Comparison of ENCODE assay signal across 13 cellular contexts in the genomic region with DNA sequence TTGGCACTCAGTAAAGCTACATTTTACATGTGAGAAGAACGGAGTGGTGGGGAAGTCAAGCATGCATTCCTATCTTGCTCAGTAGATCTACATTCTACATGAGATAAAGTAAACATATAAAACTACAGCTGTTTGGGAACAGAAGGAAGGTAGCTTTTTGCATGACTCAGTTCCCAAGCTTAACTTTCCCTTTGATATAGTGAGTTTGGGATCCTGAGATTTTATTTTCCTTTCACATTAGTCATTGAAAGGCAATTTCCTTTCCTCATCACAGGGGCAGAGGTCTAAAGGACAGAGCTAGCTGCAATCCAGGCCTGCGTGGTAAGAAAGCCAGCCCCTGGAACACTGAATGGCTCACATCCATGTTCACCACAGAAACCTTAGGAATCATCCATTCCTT.
DNase-seq lines count a peak whose midpoint lies in the region; ATAC-seq and TF ChIP-seq lines count a peak whose summit lies in the region.
"Had no signal": no experiment of that assay in that cellular context is flagged by ENCODE, and none has a peak within 500 bp of the region (broad histone marks: within the 10 kb centered on the region; RNA-seq: fewer than 3 reads in every experiment).

No MANE protein-coding gene starts in this region.

- CTCF ChIA-PET in RWPE1 (lab: Yijun Ruan, JAX): no interaction called here
- CTCF ChIA-PET in CD4-positive, alpha-beta T cell (lab: Charles Lee): no interaction called here

- H3K27ac Mint-ChIP-seq in CD4-positive, alpha-beta T cell: no peak overlapping the region

- H3K4me1 Mint-ChIP-seq in CD4-positive, alpha-beta T cell (ENCODE audit: low read depth): no peaks in the 10 kb centered on the region

- TF ChIP-seq CTCF in RWPE1 (conservative IDR thresholded peaks at IDR 0.05; ENCODE audit: low read depth): no peak
- TF ChIP-seq CTCF in CD4-positive, alpha-beta T cell (IDR thresholded peaks at IDR 0.05): no peak

- no peak overlapping the region for H3K4me3 Mint-ChIP-seq in CD4-positive, alpha-beta T cell

- intact Hi-C loops in CD4-positive, alpha-beta T cell (cut with DNase I, micrococcal nuclease): no loop called here

- POLR2A ChIA-PET in RWPE1 (lab: Yijun Ruan, JAX; ENCODE audit: low non-redundant PET): no interaction called here
- POLR2A ChIA-PET in CD4-positive, alpha-beta T cell (lab: Charles Lee): no interaction called here

- DNase-seq in GM03348 (ENCODE audit: low spot score) (peak; percentile 83), RWPE1 (ENCODE audit: low spot score) (peak; percentile 42), epithelial cell of prostate (ENCODE audit: low read depth, low spot score) (peak; percentile 37), renal cortical epithelial cell (ENCODE audit: low read depth) (peak; percentile 95)
- DNase-seq in CD4-positive, alpha-beta T cell: no peak
- DNase-seq: activated CD4-positive, alpha-beta T cell treated with anti-CD3 and anti-CD28 coated beads, Interleukin-2, amount 50 U/mL, for 4 hours; activated naive CD4-positive, alpha-beta T cell treated with Interleukin-2 at 50 U/mL for 16 hours; NCI-H446; stimulated activated CD4-positive, alpha-beta T cell treated with anti-CD3 and anti-CD28 coated beads, Interleukin-4, amount 100 ng/mL, for 24 hours had no signal

- no peaks in the 10 kb centered on the region for H3K9me3 ChIP-seq in CD4-positive, alpha-beta T cell (ENCODE audit: control insufficient read depth, low read length)

- H3K9me3 Mint-ChIP-seq in CD4-positive, alpha-beta T cell: no peaks in the 10 kb centered on the region

- no peaks in the 10 kb centered on the region for H3K27me3 ChIP-seq in CD4-positive, alpha-beta T cell (ENCODE audit: control insufficient read depth, insufficient read depth, low read length)

- H3K27ac ChIP-seq in RWPE1: peak overlapping the region; percentile 31; the same call in 1 of the 2 replicates
- H3K27ac ChIP-seq in epithelial cell of prostate: no peak overlapping the region
- H3K27ac ChIP-seq in CD4-positive, alpha-beta T cell (ENCODE audit: low read depth, low read length): no peak overlapping the region
- H3K27ac ChIP-seq: SK-N-MC had no signal

- ATAC-seq in CD4-positive, alpha-beta T cell (ENCODE audit: poor library complexity): no peak
- ATAC-seq in GM18867 (IDR thresholded peaks at IDR 0.05; ENCODE audit: unreplicated experiment) (no peak), HG02610 (IDR thresholded peaks at IDR 0.05; ENCODE audit: unreplicated experiment) (no peak), HG03442 (IDR thresholded peaks at IDR 0.05; ENCODE audit: unreplicated experiment) (no peak)

- no peaks in the 10 kb centered on the region for H3K36me3 Mint-ChIP-seq in CD4-positive, alpha-beta T cell (ENCODE audit: low read depth)

- H3K27me3 Mint-ChIP-seq in CD4-positive, alpha-beta T cell: no peaks in the 10 kb centered on the region

Comparison
In these comparisons a context has a peak if more than half of its experiments do, and no peak if none do; other contexts are left out.
1. DNase-seq: peak in GM03348 (single experiment), RWPE1 (single experiment), epithelial cell of prostate (single experiment) and renal cortical epithelial cell (single experiment); none in CD4-positive, alpha-beta T cell (0 of 10).